In the genomic region with DNA sequence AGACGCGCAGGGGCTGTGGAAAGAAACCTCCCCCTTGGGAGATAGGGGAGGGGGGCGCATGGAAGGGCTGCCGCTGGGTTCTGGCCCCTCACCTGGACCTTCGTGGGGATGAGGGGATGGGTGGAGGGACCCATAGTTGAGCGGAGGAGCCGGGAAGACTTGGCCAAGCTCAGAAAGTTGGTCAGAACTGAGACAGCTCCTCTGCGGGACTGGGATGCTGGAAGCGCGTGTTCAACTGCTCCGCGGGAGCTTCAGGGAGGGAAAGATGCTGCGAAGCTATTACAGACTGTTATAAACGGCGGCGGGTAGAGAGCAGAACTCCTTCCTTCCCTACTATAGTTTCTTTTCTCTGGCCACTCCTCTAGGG, we compare ENCODE assay signal across 13 cellular contexts. TPM values are rescaled to one million over a fixed set of nuclear protein-coding genes. Genes with fewer than 3 reads are reported as not detected.
A peak's percentile ranks its signal among the peaks of the same experiment; 100 is the strongest.
DNase-seq lines count a peak whose midpoint lies in the region; ATAC-seq, FAIRE-seq and TF ChIP-seq lines count a peak whose summit lies in the region.
"Had no signal": no experiment of that assay in that cellular context is flagged by ENCODE, and none has a peak within 500 bp of the region (broad histone marks: within the 10 kb centered on the region; RNA-seq: fewer than 3 reads in every experiment).

No MANE protein-coding gene starts in this region.

- H3K4me3 ChIP-seq in fibroblast of the aortic adventitia (ENCODE audit: low read depth, low read length): no peak overlapping the region
- H3K4me3 ChIP-seq in pancreas: peak overlapping the region in 1 of 4 donors; percentile 13
- H3K4me3 ChIP-seq: Peyer's patch had no signal

- H3K36me3 ChIP-seq in pancreas: no peaks in the 10 kb centered on the region
- H3K36me3 ChIP-seq: Peyer's patch had no signal

- H3K27ac ChIP-seq in pancreas: no peak overlapping the region
- H3K27ac ChIP-seq: C4-2B, Peyer's patch had no signal

- no peaks in the 10 kb centered on the region for H3K9me3 Mint-ChIP-seq in chondrocyte (ENCODE audit: low read depth)
- H3K9me3 Mint-ChIP-seq: stimulated activated memory B cell treated with anti-CD40 and anti-IgM and Interleukin-4, amounts not matched to agents 10 μg/mL and 1 μg/mL and 100 μg/mL, for 72 hours had no signal

- no peak overlapping the region for H3K4me3 Mint-ChIP-seq in chondrocyte (ENCODE audit: unreplicated experiment)
- H3K4me3 Mint-ChIP-seq: activated naive CD8-positive, alpha-beta T cell; stimulated activated memory B cell treated with anti-CD40 and anti-IgM and Interleukin-4, amounts not matched to agents 10 μg/mL and 1 μg/mL and 100 μg/mL, for 72 hours had no signal

- no peak for TF ChIP-seq CTCF in fibroblast of the aortic adventitia (IDR thresholded peaks at IDR 0.05; ENCODE audit: insufficient read depth, low read length)
- TF ChIP-seq CTCF in pancreas (IDR thresholded peaks at IDR 0.05): no peak
- TF ChIP-seq CTCF in chondrocyte (IDR thresholded peaks at IDR 0.05): no peak

- ATAC-seq in pancreas (peak in 3 of 4 donors; percentile 37 to 58 (median 37)), GM19395 (IDR thresholded peaks at IDR 0.05; ENCODE audit: unreplicated experiment) (no peak)
- ATAC-seq: left cardiac atrium; stimulated activated memory B cell treated with anti-CD40 and anti-IgM and Interleukin-4, amounts not matched to agents 10 μg/mL and 1 μg/mL and 100 μg/mL, for 72 hours had no signal

- no peaks in the 10 kb centered on the region for H3K9me3 ChIP-seq in pancreas
- H3K9me3 ChIP-seq: Peyer's patch had no signal

- no peaks in the 10 kb centered on the region for H3K36me3 Mint-ChIP-seq in chondrocyte (ENCODE audit: low read depth)
- H3K36me3 Mint-ChIP-seq: activated naive CD8-positive, alpha-beta T cell; stimulated activated memory B cell treated with anti-CD40 and anti-IgM and Interleukin-4, amounts not matched to agents 10 μg/mL and 1 μg/mL and 100 μg/mL, for 72 hours had no signal

- peaks cover 0 to 13% (median 4%) of the 10 kb centered on the region in 3 donors for H3K4me1 ChIP-seq in pancreas
- H3K4me1 ChIP-seq: Peyer's patch had no signal

- peaks cover 0 to 22% (median 2%) of the 10 kb centered on the region in 4 donors for H3K27me3 ChIP-seq in pancreas

- no peak for FAIRE-seq in pancreas (lab: Jason Lieb, UNC)

- H3K27me3 Mint-ChIP-seq in chondrocyte (ENCODE audit: low read depth): peaks cover 41% of the 10 kb centered on the region

- DNase-seq in D341Med (ENCODE audit: low spot score): peak; percentile 21
- peak; percentile 14 for DNase-seq in NCI-H146 treated with DMSO at 0.1 percent for 48 hours (lab: John Stamatoyannopoulos, UW; ENCODE audit: unreplicated experiment)
- DNase-seq in fibroblast of the aortic adventitia (ENCODE audit: low read depth): peak; percentile 1
- peak in 2 of 6 donors; percentile 14 to 25 for DNase-seq in pancreas
- DNase-seq in HT-29 (ENCODE audit: low spot score): no peak
- DNase-seq in chondrocyte (ENCODE audit: low spot score): no peak
- no peak for DNase-seq in SHP77 treated with DMSO at 0.1 percent for 48 hours (lab: John Stamatoyannopoulos, UW)
- DNase-seq: left cardiac atrium had no signal

- no peak overlapping the region for H3K27ac Mint-ChIP-seq in chondrocyte (ENCODE audit: unreplicated experiment)
- H3K27ac Mint-ChIP-seq: activated naive CD8-positive, alpha-beta T cell; stimulated activated memory B cell treated with anti-CD40 and anti-IgM and Interleukin-4, amounts not matched to agents 10 μg/mL and 1 μg/mL and 100 μg/mL, for 72 hours had no signal

- 1 to 3% methylated on average over 16 of the region's 16 CpGs for WGBS in pancreas, 2 donors

- peaks cover 3% of the 10 kb centered on the region for H3K4me1 Mint-ChIP-seq in chondrocyte (ENCODE audit: low read depth)

- intact Hi-C loops in pancreas (cut with DNase I): no loop called here

RNA-seq across cellular contexts. Expression of gene SYNPR, which starts 0.9 kb away (rescaled TPM):
- total RNA-seq in fibroblast of the aortic adventitia (ENCODE audit: low replicate concordance): not detected in 2 replicates
- 1 to 10 TPM in 1 of 6 donors, under 1 TPM in 1, not detected in 4; 0.31 to 1.4 TPM for total RNA-seq in pancreas
- polyA plus RNA-seq in pancreas: not detected
- total RNA-seq in HT-29 (2014; rRNA removed; shearing (Covaris generic)): not detected in 2 replicates
- total RNA-seq in chondrocyte: not detected in 3 replicates
- total RNA-seq: Peyer's patch had no signal

Comparison
In these comparisons a context has a peak if more than half of its experiments do, and no peak if none do; other contexts are left out.
1. DNase-seq: peak in D341Med (single experiment), NCI-H146 treated with DMSO at 0.1 percent for 48 hours (single experiment) and fibroblast of the aortic adventitia (single experiment); none in HT-29 (single experiment), chondrocyte (single experiment) and SHP77 treated with DMSO at 0.1 percent for 48 hours (single experiment).